In the genomic region with DNA sequence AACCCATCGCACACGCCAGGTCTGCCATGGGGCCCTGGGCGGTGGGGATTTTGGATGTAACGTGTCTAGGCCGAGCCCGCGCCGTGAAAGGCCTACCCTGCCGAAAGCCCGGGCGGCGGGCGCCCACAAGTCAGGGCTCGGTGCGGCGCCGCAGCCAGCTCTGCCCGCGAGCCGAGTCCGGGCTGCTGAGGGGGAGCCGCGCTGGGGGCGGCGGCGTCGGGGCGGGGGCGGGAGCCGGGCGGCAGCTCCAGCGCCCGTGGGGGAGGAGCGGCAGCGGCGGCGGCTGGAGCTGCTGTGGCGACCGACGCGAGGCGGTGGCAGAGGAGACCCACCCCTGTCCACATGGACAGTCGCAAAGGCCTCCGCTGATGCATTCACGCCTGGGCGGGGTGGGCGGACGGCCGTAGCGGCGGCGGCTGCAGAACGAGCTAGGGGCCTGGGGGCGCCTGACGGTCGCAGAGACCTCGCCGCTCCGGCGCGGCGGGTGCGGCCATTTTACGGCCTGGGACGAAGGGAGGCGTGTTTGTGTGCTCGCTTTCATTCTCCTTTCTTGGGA, we compare ENCODE assay signal across 1 cellular context.
A peak's percentile ranks its signal among the peaks of the same experiment; 100 is the strongest.
TF ChIP-seq lines count a peak whose summit lies in the region.

A gene with protein sequence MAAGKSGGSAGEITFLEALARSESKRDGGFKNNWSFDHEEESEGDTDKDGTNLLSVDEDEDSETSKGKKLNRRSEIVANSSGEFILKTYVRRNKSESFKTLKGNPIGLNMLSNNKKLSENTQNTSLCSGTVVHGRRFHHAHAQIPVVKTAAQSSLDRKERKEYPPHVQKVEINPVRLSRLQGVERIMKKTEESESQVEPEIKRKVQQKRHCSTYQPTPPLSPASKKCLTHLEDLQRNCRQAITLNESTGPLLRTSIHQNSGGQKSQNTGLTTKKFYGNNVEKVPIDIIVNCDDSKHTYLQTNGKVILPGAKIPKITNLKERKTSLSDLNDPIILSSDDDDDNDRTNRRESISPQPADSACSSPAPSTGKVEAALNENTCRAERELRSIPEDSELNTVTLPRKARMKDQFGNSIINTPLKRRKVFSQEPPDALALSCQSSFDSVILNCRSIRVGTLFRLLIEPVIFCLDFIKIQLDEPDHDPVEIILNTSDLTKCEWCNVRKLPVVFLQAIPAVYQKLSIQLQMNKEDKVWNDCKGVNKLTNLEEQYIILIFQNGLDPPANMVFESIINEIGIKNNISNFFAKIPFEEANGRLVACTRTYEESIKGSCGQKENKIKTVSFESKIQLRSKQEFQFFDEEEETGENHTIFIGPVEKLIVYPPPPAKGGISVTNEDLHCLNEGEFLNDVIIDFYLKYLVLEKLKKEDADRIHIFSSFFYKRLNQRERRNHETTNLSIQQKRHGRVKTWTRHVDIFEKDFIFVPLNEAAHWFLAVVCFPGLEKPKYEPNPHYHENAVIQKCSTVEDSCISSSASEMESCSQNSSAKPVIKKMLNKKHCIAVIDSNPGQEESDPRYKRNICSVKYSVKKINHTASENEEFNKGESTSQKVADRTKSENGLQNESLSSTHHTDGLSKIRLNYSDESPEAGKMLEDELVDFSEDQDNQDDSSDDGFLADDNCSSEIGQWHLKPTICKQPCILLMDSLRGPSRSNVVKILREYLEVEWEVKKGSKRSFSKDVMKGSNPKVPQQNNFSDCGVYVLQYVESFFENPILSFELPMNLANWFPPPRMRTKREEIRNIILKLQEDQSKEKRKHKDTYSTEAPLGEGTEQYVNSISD (plus strand): TSS at position 273 of the 556 bp plus-strand sequence. CDS start 645 bp downstream, outside the sequence.

TF ChIP-seq in K562, 482 proteins besides CTCF, POLR2A, EP300 and RAD21 (continued from another document and continues in another):
- TF ChIP-seq CREB1 (IDR thresholded peaks at IDR 0.05) = peak; percentile 40
- TF ChIP-seq CREB1 (CRISPR knock-in tag; IDR thresholded peaks at IDR 0.05) = no peak
- peak; percentile 35; the same call in 1 of the 2 replicates for TF ChIP-seq FOXP1 (CRISPR knock-in tag; IDR thresholded peaks at IDR 0.05)
- no peak for TF ChIP-seq ZNF778 (CRISPR knock-in tag; IDR thresholded peaks at IDR 0.05)
- peak; percentile 91 for TF ChIP-seq MYC (IDR thresholded peaks at IDR 0.05; ENCODE audit: low read depth, low read length)
- TF ChIP-seq MYC (CRISPR knock-in tag; IDR thresholded peaks at IDR 0.05; ENCODE audit: borderline replicate concordance, low read depth) = peak; percentile 48; the same call in 1 of the 2 replicates
- TF ChIP-seq, protein P1, sequence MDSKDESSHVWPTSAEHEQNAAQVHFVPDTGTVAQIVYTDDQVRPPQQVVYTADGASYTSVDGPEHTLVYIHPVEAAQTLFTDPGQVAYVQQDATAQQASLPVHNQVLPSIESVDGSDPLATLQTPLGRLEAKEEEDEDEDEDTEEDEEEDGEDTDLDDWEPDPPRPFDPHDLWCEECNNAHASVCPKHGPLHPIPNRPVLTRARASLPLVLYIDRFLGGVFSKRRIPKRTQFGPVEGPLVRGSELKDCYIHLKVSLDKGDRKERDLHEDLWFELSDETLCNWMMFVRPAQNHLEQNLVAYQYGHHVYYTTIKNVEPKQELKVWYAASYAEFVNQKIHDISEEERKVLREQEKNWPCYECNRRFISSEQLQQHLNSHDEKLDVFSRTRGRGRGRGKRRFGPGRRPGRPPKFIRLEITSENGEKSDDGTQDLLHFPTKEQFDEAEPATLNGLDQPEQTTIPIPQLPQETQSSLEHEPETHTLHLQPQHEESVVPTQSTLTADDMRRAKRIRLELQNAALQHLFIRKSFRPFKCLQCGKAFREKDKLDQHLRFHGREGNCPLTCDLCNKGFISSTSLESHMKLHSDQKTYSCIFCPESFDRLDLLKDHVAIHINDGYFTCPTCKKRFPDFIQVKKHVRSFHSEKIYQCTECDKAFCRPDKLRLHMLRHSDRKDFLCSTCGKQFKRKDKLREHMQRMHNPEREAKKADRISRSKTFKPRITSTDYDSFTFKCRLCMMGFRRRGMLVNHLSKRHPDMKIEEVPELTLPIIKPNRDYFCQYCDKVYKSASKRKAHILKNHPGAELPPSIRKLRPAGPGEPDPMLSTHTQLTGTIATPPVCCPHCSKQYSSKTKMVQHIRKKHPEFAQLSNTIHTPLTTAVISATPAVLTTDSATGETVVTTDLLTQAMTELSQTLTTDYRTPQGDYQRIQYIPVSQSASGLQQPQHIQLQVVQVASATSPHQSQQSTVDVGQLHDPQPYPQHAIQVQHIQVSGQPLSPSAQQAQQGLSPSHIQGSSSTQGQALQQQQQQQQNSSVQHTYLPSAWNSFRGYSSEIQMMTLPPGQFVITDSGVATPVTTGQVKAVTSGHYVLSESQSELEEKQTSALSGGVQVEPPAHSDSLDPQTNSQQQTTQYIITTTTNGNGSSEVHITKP (IDR thresholded peaks at IDR 0.05; ENCODE audit: partially characterized antibody) = peak; percentile 46
- TF ChIP-seq ZNF644 (tag; IDR thresholded peaks at IDR 0.05; ENCODE audit: low read depth) = 0 out of 2 replicates have a peak, but pooled peaks have one; percentile 23
- TF ChIP-seq, protein P2, sequence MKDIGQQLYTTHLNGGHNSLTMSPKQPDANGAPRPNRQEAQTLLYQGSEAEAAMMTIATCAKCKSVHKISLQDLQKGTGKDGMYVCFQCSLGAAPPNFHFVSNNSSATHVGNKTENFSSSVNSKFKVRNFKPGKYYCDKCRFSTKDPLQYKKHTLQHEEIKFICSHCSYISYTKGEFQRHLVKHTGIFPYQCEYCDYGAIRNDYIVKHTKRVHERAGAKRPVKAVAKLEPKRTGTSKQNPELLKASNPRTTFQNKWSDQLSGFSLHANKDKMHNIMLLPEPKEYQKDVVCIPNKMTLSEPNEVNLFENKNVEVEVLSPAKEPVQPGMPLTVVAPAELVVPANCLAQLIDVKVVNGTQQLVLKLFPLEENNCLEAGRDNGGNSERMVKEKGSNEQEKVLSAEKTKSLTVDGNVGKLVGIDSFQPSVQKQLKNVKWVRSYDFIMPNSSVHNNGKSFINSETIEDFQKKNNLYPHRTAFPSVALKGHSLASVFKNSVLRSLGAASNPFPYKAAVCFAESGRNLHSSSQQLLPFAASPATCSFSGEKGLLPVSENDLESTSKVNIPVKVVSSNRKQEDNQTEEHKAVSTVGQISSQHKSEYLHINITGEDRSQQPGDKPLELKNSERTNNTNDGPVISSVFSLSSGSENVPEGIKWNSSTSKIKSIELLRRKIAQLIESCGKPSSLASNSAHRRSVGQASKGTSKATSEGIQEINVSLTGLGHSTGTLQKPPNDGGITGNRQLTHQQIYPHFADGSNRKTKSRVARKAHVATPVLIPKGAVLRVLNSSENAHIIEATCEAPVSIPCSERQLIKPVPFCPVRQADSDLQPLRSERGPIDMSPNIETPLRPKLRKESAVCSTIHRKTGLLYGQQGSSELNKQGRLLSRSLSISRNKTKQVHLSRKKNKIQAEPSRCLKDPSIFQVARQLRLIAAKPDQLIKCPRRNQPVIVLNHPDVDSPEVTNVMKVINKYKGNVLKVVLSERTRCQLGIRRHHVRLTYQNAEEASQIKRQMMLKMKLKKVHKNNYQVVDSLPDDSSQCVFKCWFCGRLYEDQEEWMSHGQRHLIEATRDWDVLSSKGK (CRISPR knock-in tag; IDR thresholded peaks at IDR 0.05) = no peak
- peak; percentile 82; the same call in 1 of the 2 replicates for TF ChIP-seq EP400 (IDR thresholded peaks at IDR 0.05)
- TF ChIP-seq RBFOX2 (IDR thresholded peaks at IDR 0.05; ENCODE audit: low read depth, low read length) = peak; percentile 95
- TF ChIP-seq STAG1 (CRISPR knock-in tag; IDR thresholded peaks at IDR 0.05; ENCODE audit: borderline replicate concordance) = peak; percentile 19; the same call in 1 of the 2 replicates
- TF ChIP-seq NFIC (IDR thresholded peaks at IDR 0.05) = peak; percentile 28
- TF ChIP-seq ZNF551 (CRISPR knock-in tag; IDR thresholded peaks at IDR 0.05) = no peak
- 0 out of 2 replicates have a peak, but pooled peaks have one; percentile 29 for TF ChIP-seq BRD4 (IDR thresholded peaks at IDR 0.05)
- 0 out of 2 replicates have a peak, but pooled peaks have one; percentile 2 for TF ChIP-seq TCF7 (IDR thresholded peaks at IDR 0.05; ENCODE audit: borderline replicate concordance)
- TF ChIP-seq LCOR (CRISPR knock-in tag; IDR thresholded peaks at IDR 0.05) = 0 out of 2 replicates have a peak, but pooled peaks have one; percentile 17
- no peak for TF ChIP-seq ATF1 (CRISPR knock-in tag; IDR thresholded peaks at IDR 0.05)
- peak; percentile 27; the same call in 1 of the 2 replicates for TF ChIP-seq ATF1 (tag; IDR thresholded peaks at IDR 0.05)
- 0 out of 2 replicates have a peak, but pooled peaks have one; percentile 84 for TF ChIP-seq KAT7 (CRISPR knock-in tag; IDR thresholded peaks at IDR 0.05; ENCODE audit: borderline replicate concordance)
- peak; percentile 91 for TF ChIP-seq RBBP5 (IDR thresholded peaks at IDR 0.05; ENCODE audit: borderline replicate concordance, insufficient read depth, low read length, poor library complexity, severe bottlenecking)
- TF ChIP-seq SNRNP70 (optimal IDR thresholded peaks at IDR 0.05; ENCODE audit: low read depth, low read length) = no peak
- TF ChIP-seq, protein P3, sequence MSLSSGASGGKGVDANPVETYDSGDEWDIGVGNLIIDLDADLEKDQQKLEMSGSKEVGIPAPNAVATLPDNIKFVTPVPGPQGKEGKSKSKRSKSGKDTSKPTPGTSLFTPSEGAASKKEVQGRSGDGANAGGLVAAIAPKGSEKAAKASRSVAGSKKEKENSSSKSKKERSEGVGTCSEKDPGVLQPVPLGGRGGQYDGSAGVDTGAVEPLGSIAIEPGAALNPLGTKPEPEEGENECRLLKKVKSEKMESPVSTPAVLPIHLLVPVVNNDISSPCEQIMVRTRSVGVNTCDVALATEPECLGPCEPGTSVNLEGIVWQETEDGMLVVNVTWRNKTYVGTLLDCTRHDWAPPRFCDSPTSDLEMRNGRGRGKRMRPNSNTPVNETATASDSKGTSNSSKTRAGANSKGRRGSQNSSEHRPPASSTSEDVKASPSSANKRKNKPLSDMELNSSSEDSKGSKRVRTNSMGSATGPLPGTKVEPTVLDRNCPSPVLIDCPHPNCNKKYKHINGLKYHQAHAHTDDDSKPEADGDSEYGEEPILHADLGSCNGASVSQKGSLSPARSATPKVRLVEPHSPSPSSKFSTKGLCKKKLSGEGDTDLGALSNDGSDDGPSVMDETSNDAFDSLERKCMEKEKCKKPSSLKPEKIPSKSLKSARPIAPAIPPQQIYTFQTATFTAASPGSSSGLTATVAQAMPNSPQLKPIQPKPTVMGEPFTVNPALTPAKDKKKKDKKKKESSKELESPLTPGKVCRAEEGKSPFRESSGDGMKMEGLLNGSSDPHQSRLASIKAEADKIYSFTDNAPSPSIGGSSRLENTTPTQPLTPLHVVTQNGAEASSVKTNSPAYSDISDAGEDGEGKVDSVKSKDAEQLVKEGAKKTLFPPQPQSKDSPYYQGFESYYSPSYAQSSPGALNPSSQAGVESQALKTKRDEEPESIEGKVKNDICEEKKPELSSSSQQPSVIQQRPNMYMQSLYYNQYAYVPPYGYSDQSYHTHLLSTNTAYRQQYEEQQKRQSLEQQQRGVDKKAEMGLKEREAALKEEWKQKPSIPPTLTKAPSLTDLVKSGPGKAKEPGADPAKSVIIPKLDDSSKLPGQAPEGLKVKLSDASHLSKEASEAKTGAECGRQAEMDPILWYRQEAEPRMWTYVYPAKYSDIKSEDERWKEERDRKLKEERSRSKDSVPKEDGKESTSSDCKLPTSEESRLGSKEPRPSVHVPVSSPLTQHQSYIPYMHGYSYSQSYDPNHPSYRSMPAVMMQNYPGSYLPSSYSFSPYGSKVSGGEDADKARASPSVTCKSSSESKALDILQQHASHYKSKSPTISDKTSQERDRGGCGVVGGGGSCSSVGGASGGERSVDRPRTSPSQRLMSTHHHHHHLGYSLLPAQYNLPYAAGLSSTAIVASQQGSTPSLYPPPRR (CRISPR knock-in tag; IDR thresholded peaks at IDR 0.05; ENCODE audit: borderline replicate concordance) = no peak
- TF ChIP-seq RNF2 (IDR thresholded peaks at IDR 0.05) = peak; percentile 64
- no peak for TF ChIP-seq ZNF165 (CRISPR knock-in tag; IDR thresholded peaks at IDR 0.05; ENCODE audit: borderline replicate concordance)
- peak in 1 of 2 experiments; percentile 68; a peak in 2 of 4 replicates for TF ChIP-seq HDAC1 (IDR thresholded peaks at IDR 0.05)
- TF ChIP-seq GABPA (tag; conservative IDR thresholded peaks at IDR 0.05; ENCODE audit: low read depth) = no peak
- peak; percentile 71 for TF ChIP-seq TAF1 (IDR thresholded peaks at IDR 0.05; ENCODE audit: control insufficient read depth, extremely low read depth, insufficient read depth, low read length, severe bottlenecking)
- peak; percentile 74 for TF ChIP-seq CREM (IDR thresholded peaks at IDR 0.05; ENCODE audit: low read depth)
- TF ChIP-seq NR2C1 (IDR thresholded peaks at IDR 0.05) = no peak
- no peak for TF ChIP-seq NR2C1 (tag; IDR thresholded peaks at IDR 0.05)
- TF ChIP-seq, protein P4, sequence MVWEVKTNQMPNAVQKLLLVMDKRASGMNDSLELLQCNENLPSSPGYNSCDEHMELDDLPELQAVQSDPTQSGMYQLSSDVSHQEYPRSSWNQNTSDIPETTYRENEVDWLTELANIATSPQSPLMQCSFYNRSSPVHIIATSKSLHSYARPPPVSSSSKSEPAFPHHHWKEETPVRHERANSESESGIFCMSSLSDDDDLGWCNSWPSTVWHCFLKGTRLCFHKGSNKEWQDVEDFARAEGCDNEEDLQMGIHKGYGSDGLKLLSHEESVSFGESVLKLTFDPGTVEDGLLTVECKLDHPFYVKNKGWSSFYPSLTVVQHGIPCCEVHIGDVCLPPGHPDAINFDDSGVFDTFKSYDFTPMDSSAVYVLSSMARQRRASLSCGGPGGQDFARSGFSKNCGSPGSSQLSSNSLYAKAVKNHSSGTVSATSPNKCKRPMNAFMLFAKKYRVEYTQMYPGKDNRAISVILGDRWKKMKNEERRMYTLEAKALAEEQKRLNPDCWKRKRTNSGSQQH (CRISPR knock-in tag; IDR thresholded peaks at IDR 0.05) = no peak
- peak; percentile 45 for TF ChIP-seq PRPF4 (IDR thresholded peaks at IDR 0.05; ENCODE audit: insufficient read depth, low read depth, low read length, poor library complexity, severe bottlenecking)
- TF ChIP-seq ZZZ3 (IDR thresholded peaks at IDR 0.05) = no peak
- TF ChIP-seq SMC3 (conservative IDR thresholded peaks at IDR 0.05; ENCODE audit: insufficient read depth, low read depth, low read length) = no peak
- TF ChIP-seq PHF8 (IDR thresholded peaks at IDR 0.05; ENCODE audit: borderline replicate concordance, low read length) = peak; percentile 98
- TF ChIP-seq, protein P5, sequence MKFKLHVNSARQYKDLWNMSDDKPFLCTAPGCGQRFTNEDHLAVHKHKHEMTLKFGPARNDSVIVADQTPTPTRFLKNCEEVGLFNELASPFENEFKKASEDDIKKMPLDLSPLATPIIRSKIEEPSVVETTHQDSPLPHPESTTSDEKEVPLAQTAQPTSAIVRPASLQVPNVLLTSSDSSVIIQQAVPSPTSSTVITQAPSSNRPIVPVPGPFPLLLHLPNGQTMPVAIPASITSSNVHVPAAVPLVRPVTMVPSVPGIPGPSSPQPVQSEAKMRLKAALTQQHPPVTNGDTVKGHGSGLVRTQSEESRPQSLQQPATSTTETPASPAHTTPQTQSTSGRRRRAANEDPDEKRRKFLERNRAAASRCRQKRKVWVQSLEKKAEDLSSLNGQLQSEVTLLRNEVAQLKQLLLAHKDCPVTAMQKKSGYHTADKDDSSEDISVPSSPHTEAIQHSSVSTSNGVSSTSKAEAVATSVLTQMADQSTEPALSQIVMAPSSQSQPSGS (CRISPR knock-in tag; IDR thresholded peaks at IDR 0.05) = no peak
